8 cellular contexts compared by ENCODE assay signal in the genomic region with DNA sequence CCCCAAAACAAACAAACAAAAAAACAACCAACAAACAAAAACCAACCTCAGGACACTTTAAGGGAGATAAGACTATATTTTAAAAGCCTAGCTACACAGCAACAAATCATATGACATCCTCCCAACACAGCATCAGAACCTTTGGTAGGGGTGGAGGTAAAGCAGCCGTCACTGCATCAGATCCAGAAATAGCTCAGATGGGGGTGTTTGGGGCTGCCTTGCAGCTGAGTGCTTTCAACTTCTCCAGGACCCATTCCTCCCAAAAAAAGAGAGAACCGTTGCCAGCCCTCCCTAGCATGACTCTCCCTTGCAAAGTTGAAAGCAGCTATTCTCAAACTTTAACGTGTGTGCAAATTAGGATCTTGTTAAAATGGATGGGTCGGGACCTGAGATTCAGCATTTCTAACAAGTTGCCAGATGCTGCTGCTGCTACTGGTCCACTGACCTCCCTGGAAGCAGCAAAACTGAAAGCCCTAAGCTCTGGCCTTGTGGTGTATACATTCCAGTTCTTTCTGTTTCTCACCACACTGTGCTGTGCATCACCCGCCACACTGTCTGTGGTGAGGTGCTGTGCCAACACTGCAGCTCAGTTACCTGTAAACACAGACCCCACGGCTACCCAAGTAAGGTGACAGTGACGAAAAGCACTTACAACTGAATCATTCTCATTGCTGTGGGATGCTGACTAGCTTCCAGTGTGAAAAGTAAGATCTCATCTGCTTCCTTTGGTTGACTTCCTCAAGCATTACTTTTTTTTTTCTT. TPM values are rescaled to one million over a fixed set of nuclear protein-coding genes. Genes with fewer than 3 reads are reported as not detected.
DNase-seq lines count a peak whose midpoint lies in the region; ATAC-seq and TF ChIP-seq lines count a peak whose summit lies in the region.

No MANE protein-coding gene starts in this region.

- H3K4me1 ChIP-seq in ovary (ENCODE audit: insufficient read depth): no peaks in the 10 kb centered on the region

- TF ChIP-seq EP300 in ovary (IDR thresholded peaks at IDR 0.05): no peak

- peak overlapping the region; percentile 98 for H3K27ac Mint-ChIP-seq in activated B cell treated with CpG ODN at 0.5 μM for 24 hours

- DNase-seq in activated B cell treated with CpG ODN at 0.5 μM for 24 hours (no peak), ovary (no peak), HuH-7 (ENCODE audit: low spot score) (no peak), NCI-H1930 (lab: John Stamatoyannopoulos, UW) (no peak)
- peak; percentile 60 for DNase-seq in effector CD8-positive, alpha-beta T cell (lab: John Stamatoyannopoulos, UW)
- peak; percentile 57 to 68 for DNase-seq in stimulated activated CD8-positive, alpha-beta memory T cell treated with anti-CD3 and anti-CD28 coated beads, Interleukin-4, amount 100 ng/mL, for 1 hour (ENCODE audit: low read depth in 2 of 2, low spot score in 1 of 2)

- peaks cover 2% of the 10 kb centered on the region for H3K9me3 Mint-ChIP-seq in activated B cell treated with CpG ODN at 0.5 μM for 24 hours

- peaks cover 97% of the 10 kb centered on the region for H3K4me1 Mint-ChIP-seq in activated B cell treated with CpG ODN at 0.5 μM for 24 hours

- TF ChIP-seq CTCF in activated B cell treated with CpG ODN at 0.5 μM for 24 hours (IDR thresholded peaks at IDR 0.05): no peak
- TF ChIP-seq CTCF in ovary (IDR thresholded peaks at IDR 0.05): no peak

- H3K27me3 Mint-ChIP-seq in activated B cell treated with CpG ODN at 0.5 μM for 24 hours: no peaks in the 10 kb centered on the region

- intact Hi-C loops in activated B cell treated with CpG ODN at 0.5 μM for 24 hours (cut with micrococcal nuclease) (loop anchor here (5.0 to 10.0 kb wide), 4 partner anchors 157 to 1597 kb away; a partner anchor contains a TSS), ovary (cut with DNase I) (no loop called here)

- H3K36me3 ChIP-seq in ovary: no peaks in the 10 kb centered on the region

- CTCF ChIA-PET in activated B cell treated with CpG ODN at 0.5 μM for 24 hours (lab: Charles Lee): interaction anchor here (0.6 to 1.5 kb wide), 3 partner anchors 19 to 827 kb away, joined by 3 read pairs; no protein-coding TSS in a partner anchor

- 60 to 61% (median 60%) methylated on average over 7 of the region's 7 CpGs for WGBS in ovary, 3 donors

- H3K4me3 Mint-ChIP-seq in activated B cell treated with CpG ODN at 0.5 μM for 24 hours: peak overlapping the region; percentile 75

- H3K27ac ChIP-seq in ovary: no peak overlapping the region

- ATAC-seq in HG03097 (IDR thresholded peaks at IDR 0.05; ENCODE audit: low FRiP score, unreplicated experiment): peak; percentile 54
- ATAC-seq in activated B cell treated with CpG ODN at 0.5 μM for 24 hours (ENCODE audit: low read depth): peak; percentile 34

- H3K9me3 ChIP-seq in ovary: no peaks in the 10 kb centered on the region

- H3K36me3 Mint-ChIP-seq in activated B cell treated with CpG ODN at 0.5 μM for 24 hours (ENCODE audit: low read depth): peaks cover 81% of the 10 kb centered on the region

- POLR2A ChIA-PET in activated B cell treated with CpG ODN at 0.5 μM for 24 hours (lab: Charles Lee): interaction anchor here (0.5 to 6.6 kb wide), 7 partner anchors 9 to 636 kb away, joined by 3 to 154 read pairs (median 4); a partner anchor contains a TSS

- H3K4me3 ChIP-seq in ovary: no peak overlapping the region

- no peaks in the 10 kb centered on the region for H3K27me3 ChIP-seq in ovary

- TF ChIP-seq POLR2A in GM19193 (IDR thresholded peaks at IDR 0.05; ENCODE audit: extremely low read depth, insufficient read depth, insufficient read length) (peak; percentile 43), ovary (IDR thresholded peaks at IDR 0.05) (no peak)

RNA-seq across cellular contexts. Expression of a gene that starts 54.0 kb away (rescaled TPM):
- total RNA-seq in activated B cell treated with CpG ODN at 0.5 μM for 24 hours (283 and 314 TPM in 2 replicates), ovary (10 to 100 TPM; 21.9 to 86.3 (median 28.6) TPM)
- 10 to 100 TPM in 1 of 2 donors, 1 to 10 TPM in 1; 4.6 to 20.4 TPM for polyA plus RNA-seq in ovary

Comparison
In these comparisons a context has a peak if more than half of its experiments do, and no peak if none do; other contexts are left out.
1. DNase-seq: peak in effector CD8-positive, alpha-beta T cell (single experiment) and stimulated activated CD8-positive, alpha-beta memory T cell treated with anti-CD3 and anti-CD28 coated beads, Interleukin-4, amount 100 ng/mL, for 1 hour (2 of 2); none in activated B cell treated with CpG ODN at 0.5 μM for 24 hours (single experiment), ovary (0 of 5), HuH-7 (single experiment) and NCI-H1930 (0 of 2).